1 cellular context compared by ENCODE assay signal in genomic region chr3:3065876-3066275, GRCh38.
TF ChIP-seq lines count a peak whose summit lies in the region.

No MANE protein-coding gene starts in this region.

TF ChIP-seq in GM23338, 12 proteins besides CTCF, POLR2A, EP300 and RAD21 (continued from another document):
- TF ChIP-seq ZNF331 (CRISPR knock-in tag; IDR thresholded peaks at IDR 0.05; ENCODE audit: low read depth) = no peak
- TF ChIP-seq REST (IDR thresholded peaks at IDR 0.05; ENCODE audit: unreplicated experiment) = no peak
- no peak for TF ChIP-seq NANOG (IDR thresholded peaks at IDR 0.05; ENCODE audit: borderline replicate concordance)
- TF ChIP-seq JUNB (IDR thresholded peaks at IDR 0.05; ENCODE audit: unreplicated experiment) = no peak
- TF ChIP-seq ZNF462 (CRISPR knock-in tag; IDR thresholded peaks at IDR 0.05) = no peak
- no peak for TF ChIP-seq ETS1 (IDR thresholded peaks at IDR 0.05)
